In genomic region chr4:6474053-6474568, GRCh38 we compare ENCODE assay signal across 12 cellular contexts. TPM values are rescaled to one million over a fixed set of nuclear protein-coding genes. Genes with fewer than 3 reads are reported as not detected.
DNase-seq lines count a peak whose midpoint lies in the region; ATAC-seq, FAIRE-seq and TF ChIP-seq lines count a peak whose summit lies in the region.
"Had no signal": no experiment of that assay in that cellular context is flagged by ENCODE, and none has a peak within 500 bp of the region (broad histone marks: within the 10 kb centered on the region; RNA-seq: fewer than 3 reads in every experiment).

No MANE protein-coding gene starts in this region.

- TF ChIP-seq POLR2A in HCT116 (IDR thresholded peaks at IDR 0.05; ENCODE audit: borderline replicate concordance, extremely low read depth, insufficient read depth, insufficient read length) = no peak
- no peak for TF ChIP-seq POLR2A in GM12878 (IDR thresholded peaks at IDR 0.05; ENCODE audit: low read depth, low read length)
- TF ChIP-seq POLR2A in lower leg skin (IDR thresholded peaks at IDR 0.05) = no peak

- TF ChIP-seq CTCF in Calu3 (IDR thresholded peaks at IDR 0.05; ENCODE audit: unreplicated experiment) (peak; percentile 34), HCT116 (IDR thresholded peaks at IDR 0.05 in 2 of 3, conservative IDR thresholded peaks at IDR 0.05 in 1 of 3; ENCODE audit: borderline replicate concordance in 1 of 3, insufficient read depth in 1 of 3, low read depth in 2 of 3, low read length in 2 of 3) (peak; percentile 40 to 69 (median 62); a peak in 5 of 6 replicates), GM12878 (IDR thresholded peaks at IDR 0.05 in 2 of 3, conservative IDR thresholded peaks at IDR 0.05 in 1 of 3; ENCODE audit: control insufficient read depth in 2 of 3, extremely low read depth in 1 of 3, insufficient read depth in 1 of 3, low read depth in 3 of 3, low read length in 3 of 3) (peak; percentile 9 to 28 (median 11); a peak in 1 of 6 replicates), lower leg skin (IDR thresholded peaks at IDR 0.05) (no peak)

- no peak for FAIRE-seq in GM12878 (lab: Jason Lieb, UNC)

- SMC1A ChIA-PET in GM12878 (lab: Charles Lee; ENCODE audit: uncharacterized antibody, unreplicated experiment) = no interaction called here

- H3K4me3 Mint-ChIP-seq in Calu3 (ENCODE audit: low read depth, unreplicated experiment) = no peak overlapping the region
- no peak overlapping the region for H3K4me3 Mint-ChIP-seq in activated CD8-positive, alpha-beta T cell treated with anti-CD3 and anti-CD28 coated beads, Interleukin-2, amount 10 ng/mL, durations not matched to agents 7 days and 5 days
- H3K4me3 Mint-ChIP-seq: activated naive CD8-positive, alpha-beta T cell had no signal

- TF ChIP-seq RAD21 in HCT116 (IDR thresholded peaks at IDR 0.05; ENCODE audit: low read depth) (peak; percentile 38), GM12878 (IDR thresholded peaks at IDR 0.05; ENCODE audit: insufficient read depth, low read depth, low read length) (no peak)

- H3K9ac ChIP-seq in HCT116 (ENCODE audit: low read length) = no peak overlapping the region
- no peak overlapping the region for H3K9ac ChIP-seq in GM12878 (ENCODE audit: control insufficient read depth, insufficient read depth, low read length)

- peaks cover 35% of the 10 kb centered on the region for H3K27me3 Mint-ChIP-seq in Calu3 (ENCODE audit: unreplicated experiment)
- H3K27me3 Mint-ChIP-seq in activated CD8-positive, alpha-beta T cell treated with anti-CD3 and anti-CD28 coated beads, Interleukin-2, amount 10 ng/mL, durations not matched to agents 7 days and 5 days (ENCODE audit: low read depth) = peaks cover 31% of the 10 kb centered on the region

- H4K20me1 ChIP-seq in HCT116 (ENCODE audit: insufficient read depth) (no peaks in the 10 kb centered on the region), GM12878 (ENCODE audit: control insufficient read depth, insufficient read depth) (no peaks in the 10 kb centered on the region)

- no peaks in the 10 kb centered on the region for H3K9me3 ChIP-seq in HCT116 (ENCODE audit: control insufficient read depth in 1 of 2, insufficient read depth in 1 of 2, low read depth in 1 of 2, low read length in 2 of 2)
- no peaks in the 10 kb centered on the region; the same call in 2 of the 3 replicates for H3K9me3 ChIP-seq in GM12878 (replicated peaks; ENCODE audit: control insufficient read depth, insufficient read depth, low read length)
- H3K9me3 ChIP-seq: esophagus squamous epithelium had no signal

- in situ Hi-C loops in GM12878 (cut with MboI) = no loop called here

- H3K9me2 ChIP-seq in HCT116 (ENCODE audit: insufficient read depth) = no peaks in the 10 kb centered on the region

- WGBS in GM12878 (ENCODE audit: insufficient coverage, insufficient replicate concordance, low lambda C conversion rate, missing lambda C conversion rate) = 20% methylated on average over 5 of the region's 5 CpGs
- 42 to 51% methylated on average over 5 of the region's 5 CpGs for WGBS in lower leg skin, 2 donors

- no peak overlapping the region for H3K27ac ChIP-seq in HCT116 (ENCODE audit: low read depth, low read length)
- H3K27ac ChIP-seq in GM12878 (ENCODE audit: control insufficient read depth, insufficient read depth) = no peak overlapping the region
- H3K27ac ChIP-seq: esophagus squamous epithelium had no signal

- H3K4me1 ChIP-seq in HCT116 (ENCODE audit: control insufficient read depth in 1 of 2, insufficient read depth in 2 of 2, low read length in 2 of 2) (peaks cover 5 to 42% of the 10 kb centered on the region in 2 experiments; a peak in 3 of 4 replicates), GM12878 (ENCODE audit: control insufficient read depth, insufficient read depth, low read length) (no peaks in the 10 kb centered on the region)

- H3K79me2 ChIP-seq in HCT116 (ENCODE audit: insufficient read depth, low read length) (peaks cover 16% of the 10 kb centered on the region), GM12878 (ENCODE audit: control insufficient read depth, insufficient read depth, low read length) (no peaks in the 10 kb centered on the region)

- peaks cover 7% of the 10 kb centered on the region for H3K36me3 Mint-ChIP-seq in Calu3 (ENCODE audit: insufficient read depth, unreplicated experiment)
- no peaks in the 10 kb centered on the region for H3K36me3 Mint-ChIP-seq in activated CD8-positive, alpha-beta T cell treated with anti-CD3 and anti-CD28 coated beads, Interleukin-2, amount 10 ng/mL, durations not matched to agents 7 days and 5 days (ENCODE audit: low read depth)
- H3K36me3 Mint-ChIP-seq: activated naive CD8-positive, alpha-beta T cell had no signal

- DNase-seq in Calu3 (peak; percentile 34), HCT116 (ENCODE audit: low read depth, low spot score) (no peak), GM12878 (ENCODE audit: low read depth, low spot score) (no peak), lower leg skin (ENCODE audit: low spot score in 2 of 2) (peak; percentile 12 to 77), NCI-H1694 (lab: John Stamatoyannopoulos, UW) (no peak), SHP77 (lab: John Stamatoyannopoulos, UW) (no peak)
- no peak for DNase-seq in activated CD8-positive, alpha-beta T cell treated with anti-CD3 and anti-CD28 coated beads, Interleukin-2, amount 10 ng/mL, durations not matched to agents 7 days and 5 days
- DNase-seq: esophagus squamous epithelium, midbrain, NCI-H510A treated with DMSO at 0.1 percent for 48 hours had no signal

- BruUV-seq in Calu3 (replicated peaks; lab: Mats Ljungman, UMichigan) (no TSS peak), HCT116 (replicated peaks; lab: Mats Ljungman, UMichigan) (no TSS peak), GM12878 (replicated peaks; lab: Mats Ljungman, UMichigan) (no TSS peak)

- CTCF ChIA-PET in Calu3 (lab: Charles Lee) = interaction anchor here (1.3 kb wide), 1 partner anchor 9 kb away, joined by 3 read pairs; no protein-coding TSS in a partner anchor
- CTCF ChIA-PET in HCT116 (lab: Charles Lee) = interaction anchor here (0.8 to 1.7 kb wide), 4 partner anchors 18 to 400 kb away, joined by 3 to 7 read pairs (median 4); no protein-coding TSS in a partner anchor
- CTCF ChIA-PET in GM12878 (lab: Yijun Ruan, JAX) = no interaction called here
- CTCF ChIA-PET in activated CD8-positive, alpha-beta T cell treated with anti-CD3 and anti-CD28 coated beads, Interleukin-2, amount 10 ng/mL, durations not matched to agents 7 days and 5 days (lab: Charles Lee) = interaction anchor here (0.7 kb wide), 1 partner anchor 74 kb away, joined by 3 read pairs; no protein-coding TSS in a partner anchor

- H2AFZ ChIP-seq in HCT116 (ENCODE audit: low read depth, low read length, poor library complexity, severe bottlenecking) (no peak overlapping the region), GM12878 (ENCODE audit: control insufficient read depth, low read depth, low read length) (no peak overlapping the region)

- no peaks in the 10 kb centered on the region for H3K9me3 Mint-ChIP-seq in Calu3 (ENCODE audit: low read depth, unreplicated experiment)
- no peaks in the 10 kb centered on the region for H3K9me3 Mint-ChIP-seq in activated CD8-positive, alpha-beta T cell treated with anti-CD3 and anti-CD28 coated beads, Interleukin-2, amount 10 ng/mL, durations not matched to agents 7 days and 5 days (ENCODE audit: insufficient read depth)

- H3K36me3 ChIP-seq in HCT116 (ENCODE audit: control insufficient read depth in 1 of 2, insufficient read depth in 2 of 2, low read length in 2 of 2) (no peaks in the 10 kb centered on the region), GM12878 (ENCODE audit: control insufficient read depth in 2 of 2, insufficient read depth in 2 of 2, low read length in 1 of 2) (no peaks in the 10 kb centered on the region)
- H3K36me3 ChIP-seq: esophagus squamous epithelium had no signal

- H3K27ac Mint-ChIP-seq in Calu3 (ENCODE audit: unreplicated experiment) = no peak overlapping the region
- H3K27ac Mint-ChIP-seq in activated CD8-positive, alpha-beta T cell treated with anti-CD3 and anti-CD28 coated beads, Interleukin-2, amount 10 ng/mL, durations not matched to agents 7 days and 5 days = no peak overlapping the region
- H3K27ac Mint-ChIP-seq: activated naive CD8-positive, alpha-beta T cell had no signal

- H3K4me2 ChIP-seq in HCT116 (ENCODE audit: low read length) (no peak overlapping the region), GM12878 (ENCODE audit: control insufficient read depth, insufficient read depth) (no peak overlapping the region)

- TF ChIP-seq EP300 in GM12878 (IDR thresholded peaks at IDR 0.05; ENCODE audit: borderline replicate concordance in 1 of 2, control insufficient read depth in 1 of 2, low read depth in 2 of 2, low read length in 2 of 2) = no peak

- H3K27me3 ChIP-seq in HCT116 (ENCODE audit: insufficient read depth, low read length) (no peaks in the 10 kb centered on the region), GM12878 (replicated peaks in 1 of 2; ENCODE audit: control insufficient read depth in 2 of 2, insufficient read depth in 2 of 2, low read length in 1 of 2) (peaks cover 0 to 4% of the 10 kb centered on the region in 2 experiments; a peak in 2 of 4 replicates)

- intact Hi-C loops in Calu3 (cut with micrococcal nuclease; ENCODE audit: unreplicated experiment) (no loop called here), HCT116 (cut with micrococcal nuclease) (loop anchor here (5.0 kb wide), 1 partner anchor 73 kb away; no protein-coding TSS in a partner anchor), GM12878 (cut with micrococcal nuclease; ENCODE audit: unreplicated experiment) (no loop called here), lower leg skin (cut with DNase I; ENCODE audit: low total_unique reads) (no loop called here)

- peak; percentile 41 for ATAC-seq in HCT116
- no peak; the same call in 2 of the 3 replicates for ATAC-seq in GM12878
- no peak for ATAC-seq in GM21786 (IDR thresholded peaks at IDR 0.05; ENCODE audit: unreplicated experiment)
- no peak for ATAC-seq in activated CD8-positive, alpha-beta T cell treated with anti-CD3 and anti-CD28 coated beads, Interleukin-2, amount 10 ng/mL, durations not matched to agents 7 days and 5 days

- H3K4me3 ChIP-seq in HCT116 (replicated peaks in 1 of 2; ENCODE audit: low read depth in 1 of 2, low read length in 2 of 2) = no peak overlapping the region
- no peak overlapping the region for H3K4me3 ChIP-seq in GM12878
- H3K4me3 ChIP-seq in lower leg skin (ENCODE audit: low read depth, poor library complexity, severe bottlenecking) = no peak overlapping the region
- H3K4me3 ChIP-seq: esophagus squamous epithelium had no signal

- RAD21 ChIA-PET in HCT116 (lab: Charles Lee; ENCODE audit: low non-redundant PET in 1 of 2, low total read pairs in 2 of 2, uncharacterized antibody in 2 of 2, unreplicated experiment in 2 of 2) (no interaction called here), GM12878 (lab: Charles Lee; ENCODE audit: unreplicated experiment) (no interaction called here)

- POLR2A ChIA-PET in HCT116 (lab: Charles Lee) (no interaction called here), GM12878 (lab: Charles Lee) (no interaction called here)
- POLR2A ChIA-PET in activated CD8-positive, alpha-beta T cell treated with anti-CD3 and anti-CD28 coated beads, Interleukin-2, amount 10 ng/mL, durations not matched to agents 7 days and 5 days (lab: Charles Lee) = interaction anchor here (0.6 kb wide), 1 partner anchor 73 kb away, joined by 6 read pairs; no protein-coding TSS in a partner anchor

- H3K4me1 Mint-ChIP-seq in Calu3 (ENCODE audit: low read depth, unreplicated experiment) = peaks cover 8% of the 10 kb centered on the region
- peaks cover 7% of the 10 kb centered on the region for H3K4me1 Mint-ChIP-seq in activated CD8-positive, alpha-beta T cell treated with anti-CD3 and anti-CD28 coated beads, Interleukin-2, amount 10 ng/mL, durations not matched to agents 7 days and 5 days (ENCODE audit: low read depth)

RNA-seq across cellular contexts. Expression of gene PPP2R2C, which starts 1.7 kb away (rescaled TPM):
- total RNA-seq in Calu3 (2022) (9.4 and 9.8 TPM in 2 replicates), HCT116 (2021; ENCODE audit: unreplicated experiment) (32.9 TPM), GM12878 (2014; rRNA removed) (not detected in 2 replicates), GM12878 (2014; rRNA removed; fragmentation: Illumina TruSeq; extraction: Trizol) (not detected in 2 replicates), GM12878 (2021) (0.08 and 0.13 TPM in 2 replicates), lower leg skin (10 to 100 TPM; 50.7 to 81.3 (median 62.0) TPM)
- polyA plus RNA-seq in HCT116 (2012) = 29.6 and 33.6 TPM in 2 replicates
- total RNA-seq in GM12878 (2013; cell fraction: nucleolus; rRNA removed) = not detected in 2 replicates
- polyA plus RNA-seq in GM12878 (2011; ENCODE audit: low read depth) = not detected
- polyA plus RNA-seq in GM12878 (2011; rRNA removed) (0.15 and 0.16 TPM in 2 replicates), GM12878 (2014; fragmentation: Illumina TruSeq; extraction: Trizol) (not detected in 2 replicates), GM12878 (2014; fragmentation: Nextera tagmentation; extraction: Ambion mirVana) (not detected), GM12878 (2014; rRNA removed) (not detected in 2 replicates), GM12878 (2016; fragmentation: Nextera tagmentation; extraction: Ambion mirVana) (not detected)
- polyA plus RNA-seq in GM12878 (2011; cell fraction: cytosol; rRNA removed) = 0.07 and 0.17 TPM in 2 replicates
- 0.32 and 0.52 TPM in 2 replicates for polyA plus RNA-seq in GM12878 (2011; cell fraction: nucleus; rRNA removed)
- 0.12 and 0.14 TPM in 2 replicates for polyA plus RNA-seq in GM12878 (2012)
- polyA minus RNA-seq in GM12878 (2011; rRNA and poly(A)+ RNA removed) = 0.77 and 2.2 TPM in 2 replicates
- not detected in 2 replicates for polyA minus RNA-seq in GM12878 (2011; cell fraction: cytosol; rRNA and poly(A)+ RNA removed)
- 0.12 TPM in 1 of 2 replicates, not detected in the other for polyA minus RNA-seq in GM12878 (2011; cell fraction: nucleus; rRNA and poly(A)+ RNA removed)
- not detected for total RNA-seq in activated CD8-positive, alpha-beta T cell treated with anti-CD3 and anti-CD28 coated beads, Interleukin-2, amount 10 ng/mL, durations not matched to agents 7 days and 5 days

Comparison
In these comparisons a context has a peak if more than half of its experiments do, and no peak if none do; other contexts are left out.
1. DNase-seq: peak in Calu3 (single experiment) and lower leg skin (2 of 2); none in HCT116 (single experiment), GM12878 (single experiment), NCI-H1694 (single experiment), SHP77 (0 of 2) and activated CD8-positive, alpha-beta T cell treated with anti-CD3 and anti-CD28 coated beads, Interleukin-2, amount 10 ng/mL, durations not matched to agents 7 days and 5 days (single experiment).
2. CTCF ChIP-seq: peak in Calu3 (single experiment), HCT116 (3 of 3) and GM12878 (3 of 3); none in lower leg skin (0 of 3).